Comparison of ENCODE assay signal across 22 cellular contexts in the genomic region with DNA sequence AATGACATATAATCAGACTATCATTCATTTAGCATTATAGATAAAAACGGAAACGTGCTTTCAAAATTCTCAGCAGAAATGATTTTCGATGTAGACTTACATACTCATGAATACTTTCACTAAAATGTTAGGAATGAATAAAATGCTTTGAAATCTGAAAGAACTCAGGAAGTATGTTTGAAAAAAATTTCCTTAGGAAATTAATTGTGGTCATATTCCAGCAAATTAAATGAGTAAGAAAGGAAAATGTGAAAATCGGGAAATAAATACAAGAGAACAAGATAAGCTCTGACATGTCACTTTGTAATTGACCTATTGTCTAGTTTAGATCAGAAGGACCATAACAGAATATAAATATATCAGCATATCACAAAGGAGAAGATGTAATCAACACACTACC.
DNase-seq lines count a peak whose midpoint lies in the region; ATAC-seq and TF ChIP-seq lines count a peak whose summit lies in the region.
"Had no signal": no experiment of that assay in that cellular context is flagged by ENCODE, and none has a peak within 500 bp of the region (broad histone marks: within the 10 kb centered on the region; RNA-seq: fewer than 3 reads in every experiment).

No MANE protein-coding gene starts in this region.

- H3K36me3 ChIP-seq in ACC112 (ENCODE audit: insufficient read depth, low read length) (no peaks in the 10 kb centered on the region), IMR-90 (ENCODE audit: control insufficient read depth, insufficient read depth, low read length) (no peaks in the 10 kb centered on the region), heart right ventricle (no peaks in the 10 kb centered on the region), MG63 (peaks cover 12% of the 10 kb centered on the region)
- H3K36me3 ChIP-seq: SJCRH30 had no signal

- peaks cover 2% of the 10 kb centered on the region for H3K79me2 ChIP-seq in ACC112 (ENCODE audit: control insufficient read depth, insufficient read depth, low read length, unreplicated experiment)

- no peak overlapping the region for H3K4me3 Mint-ChIP-seq in activated T-cell treated with anti-CD3 and anti-CD28 coated beads, Interleukin-2, amount 50 U/mL, for 72 hours
- H3K4me3 Mint-ChIP-seq: B cell, CD14-positive monocyte had no signal

- H3K27ac Mint-ChIP-seq in activated T-cell treated with anti-CD3 and anti-CD28 coated beads, Interleukin-2, amount 50 U/mL, for 72 hours = no peak overlapping the region
- H3K27ac Mint-ChIP-seq: B cell, CD14-positive monocyte had no signal

- peak overlapping the region; percentile 84 for H2AFZ ChIP-seq in ACC112 (ENCODE audit: low read length, unreplicated experiment)
- H2AFZ ChIP-seq in IMR-90 (replicated peaks; ENCODE audit: low read length, poor library complexity) = no peak overlapping the region

- H4K5ac ChIP-seq in IMR-90 (ENCODE audit: low read depth, low read length) = no peak overlapping the region; the same call in 1 of the 2 replicates

- no TSS peak for BruUV-seq in IMR-90 (replicated peaks; lab: Mats Ljungman, UMichigan)

- dilution Hi-C loops in IMR-90 (cut with HindIII; ENCODE audit: low sequenced_read_pairs, unreplicated experiment) = no loop called here

- CTCF ChIA-PET in IMR-90 (lab: Yijun Ruan, JAX) = no interaction called here

- H3K18ac ChIP-seq in IMR-90 (ENCODE audit: low read depth, low read length) = no peak overlapping the region

- peaks cover 0 to 8% of the 10 kb centered on the region in 2 experiments; a peak in 1 of 4 replicates for H3K79me1 ChIP-seq in IMR-90 (ENCODE audit: low read depth in 1 of 2, low read length in 2 of 2)

- H4K8ac ChIP-seq in IMR-90 (ENCODE audit: low read depth in 2 of 2, low read length in 2 of 2) = peak overlapping the region in 1 of 2 experiments; percentile 22; a peak in 1 of 4 replicates

- H3K9me3 ChIP-seq in IMR-90 (ENCODE audit: control insufficient read depth, insufficient read depth, low read length) = no peaks in the 10 kb centered on the region
- H3K9me3 ChIP-seq in heart right ventricle = no peaks in the 10 kb centered on the region
- H3K9me3 ChIP-seq in MG63 = peaks cover 2% of the 10 kb centered on the region; the same call in 1 of the 2 replicates
- H3K9me3 ChIP-seq: SJCRH30 had no signal

- no peak overlapping the region for H3K56ac ChIP-seq in IMR-90 (ENCODE audit: extremely low read depth, insufficient read depth, low read length)

- TF ChIP-seq CTCF in IMR-90 (conservative IDR thresholded peaks at IDR 0.05; ENCODE audit: low read depth, low read length) (no peak), astrocyte of the spinal cord (IDR thresholded peaks at IDR 0.05; ENCODE audit: low read depth, low read length) (no peak), foreskin keratinocyte (conservative IDR thresholded peaks at IDR 0.05) (no peak), heart right ventricle (IDR thresholded peaks at IDR 0.05) (no peak)

- peak overlapping the region; percentile 67; the same call in 1 of the 2 replicates for H2BK20ac ChIP-seq in IMR-90 (ENCODE audit: low read depth, low read length)

- H3K4me2 ChIP-seq in IMR-90 (ENCODE audit: low read depth, low read length) = no peak overlapping the region

- H3K27me3 ChIP-seq in ACC112 (ENCODE audit: insufficient read depth, low read length) (no peaks in the 10 kb centered on the region), IMR-90 (ENCODE audit: control insufficient read depth, insufficient read depth, low read length) (no peaks in the 10 kb centered on the region), foreskin keratinocyte (no peaks in the 10 kb centered on the region), heart right ventricle (no peaks in the 10 kb centered on the region), MG63 (no peaks in the 10 kb centered on the region)
- H3K27me3 ChIP-seq: SJCRH30 had no signal

- TF ChIP-seq POLR2A in IMR-90 (IDR thresholded peaks at IDR 0.05; ENCODE audit: low read depth, low read length) = no peak

- POLR2A ChIA-PET in IMR-90 (lab: Charles Lee; ENCODE audit: unreplicated experiment) = no interaction called here

- H3K4ac ChIP-seq in IMR-90 (ENCODE audit: low read depth, low read length) = 0 out of 2 replicates have a peak overlapping the region, but pooled peaks have one; percentile 32

- H2BK120ac ChIP-seq in IMR-90 (ENCODE audit: low read depth, low read length) = peak overlapping the region; percentile 56; the same call in 1 of the 2 replicates

- DNase-seq in IMR-90 (peak; percentile 22), astrocyte of the spinal cord (ENCODE audit: low read depth, low spot score) (peak; percentile 20), foreskin keratinocyte (no peak), NCI-H2227 treated with DMSO at 0.1 percent for 48 hours (lab: John Stamatoyannopoulos, UW) (no peak), heart right ventricle (no peak), MG63 (no peak)
- DNase-seq in activated T-cell treated with anti-CD3 and anti-CD28 coated beads, Interleukin-2, amount 50 U/mL, for 72 hours = no peak
- DNase-seq: DMS79, GOT3, HCEC 1CT, Kasumi-1, MM.1S, NCI-H1092, NCI-H1436, NCI-H187 treated with DMSO at 0.1 percent for 48 hours, NCI-H2107, NCI-H69, SJCRH30 had no signal

- no peak overlapping the region for H4K91ac ChIP-seq in IMR-90 (ENCODE audit: insufficient read depth, low read depth, low read length)

- no peaks in the 10 kb centered on the region for H3K4me1 Mint-ChIP-seq in activated T-cell treated with anti-CD3 and anti-CD28 coated beads, Interleukin-2, amount 50 U/mL, for 72 hours (ENCODE audit: low read depth)
- H3K4me1 Mint-ChIP-seq: B cell had no signal

- H4K20me1 ChIP-seq in IMR-90 (ENCODE audit: insufficient read depth, low read length) = no peaks in the 10 kb centered on the region

- no peak overlapping the region for H3K9ac ChIP-seq in IMR-90 (ENCODE audit: low read depth, low read length)

- H3K27ac ChIP-seq in ACC112 (ENCODE audit: low read depth, low read length) = peak overlapping the region; percentile 66
- H3K27ac ChIP-seq in IMR-90 (ENCODE audit: insufficient read depth, low read length) = peak overlapping the region; percentile 46; the same call in 1 of the 2 replicates
- peak overlapping the region; percentile 84 for H3K27ac ChIP-seq in foreskin keratinocyte
- H3K27ac ChIP-seq in heart right ventricle = no peak overlapping the region
- H3K27ac ChIP-seq: SJCRH30 had no signal

- intact Hi-C loops in IMR-90 (cut with micrococcal nuclease) (no loop called here), heart right ventricle (cut with DNase I) (no loop called here)

- WGBS in IMR-90 (ENCODE audit: extremely low coverage in 2 of 2, insufficient read length in 1 of 2), 2 experiments = no CpG with 5 or more reads among the region's 4 CpGs
- 71 to 90% methylated on average over 4 of the region's 4 CpGs for WGBS in heart right ventricle, 2 donors

- peak overlapping the region; percentile 94 for H2BK5ac ChIP-seq in IMR-90 (ENCODE audit: low read depth, low read length, poor library complexity, severe bottlenecking)

- H3K36me3 Mint-ChIP-seq in activated T-cell treated with anti-CD3 and anti-CD28 coated beads, Interleukin-2, amount 50 U/mL, for 72 hours (ENCODE audit: insufficient read depth in 2 of 2) = peaks cover 1 to 4% of the 10 kb centered on the region in 2 donors
- H3K36me3 Mint-ChIP-seq: CD14-positive monocyte had no signal

- H2AK5ac ChIP-seq in IMR-90 (ENCODE audit: low read depth, low read length) = no peak overlapping the region

- no peaks in the 10 kb centered on the region for H3K27me3 Mint-ChIP-seq in activated T-cell treated with anti-CD3 and anti-CD28 coated beads, Interleukin-2, amount 50 U/mL, for 72 hours (ENCODE audit: low read depth)
- H3K27me3 Mint-ChIP-seq: B cell had no signal

- H3K14ac ChIP-seq in IMR-90 (replicated peaks; ENCODE audit: low read depth, low read length) = no peak overlapping the region

- in situ Hi-C loops in IMR-90 (cut with MboI; ENCODE audit: low sequenced_read_pairs) (no loop called here), astrocyte of the spinal cord (cut with HindIII; ENCODE audit: low sequenced_read_pairs) (no loop called here)

- ATAC-seq in IMR-90 (ENCODE audit: low read depth) (no peak), foreskin keratinocyte (no peak), heart right ventricle (no peak)
- ATAC-seq in activated T-cell treated with anti-CD3 and anti-CD28 coated beads, Interleukin-2, amount 50 U/mL, for 72 hours (replicated peaks in 1 of 2) = no peak
- ATAC-seq: GM12878 had no signal

- H2BK15ac ChIP-seq in IMR-90 (ENCODE audit: low read depth, low read length) = no peak overlapping the region

- H3K9me3 Mint-ChIP-seq in activated T-cell treated with anti-CD3 and anti-CD28 coated beads, Interleukin-2, amount 50 U/mL, for 72 hours = peaks cover 7 to 9% of the 10 kb centered on the region in 2 donors

- no peak overlapping the region; the same call in 1 of the 2 replicates for H3K23ac ChIP-seq in IMR-90 (ENCODE audit: low read depth, low read length)

- no peak overlapping the region for H2AK9ac ChIP-seq in IMR-90 (replicated peaks; ENCODE audit: low read depth, low read length, poor library complexity)

- peaks cover 72% of the 10 kb centered on the region for H3K4me1 ChIP-seq in ACC112 (ENCODE audit: control insufficient read depth, insufficient read depth, low read length, unreplicated experiment)
- peaks cover 14% of the 10 kb centered on the region for H3K4me1 ChIP-seq in IMR-90 (ENCODE audit: control insufficient read depth, insufficient read depth, low read length)
- H3K4me1 ChIP-seq in foreskin keratinocyte = peaks cover 41% of the 10 kb centered on the region
- no peaks in the 10 kb centered on the region for H3K4me1 ChIP-seq in heart right ventricle
- H3K4me1 ChIP-seq: SJCRH30 had no signal

- no peaks in the 10 kb centered on the region for H3K9me1 ChIP-seq in IMR-90 (ENCODE audit: insufficient read depth, low read length)

- H3K4me3 ChIP-seq in ACC112 (ENCODE audit: low read depth, low read length) (peak overlapping the region; percentile 60), IMR-90 (ENCODE audit: insufficient read depth, low read depth, low read length) (no peak overlapping the region), astrocyte of the spinal cord (ENCODE audit: low read depth, low read length) (no peak overlapping the region), heart right ventricle (no peak overlapping the region), MG63 (no peak overlapping the region)
- H3K4me3 ChIP-seq: GM12878, SJCRH30 had no signal

- TF ChIP-seq RAD21 in IMR-90 (IDR thresholded peaks at IDR 0.05; ENCODE audit: low read length) = no peak

TF ChIP-seq in IMR-90, 13 proteins besides CTCF, POLR2A, EP300 and RAD21 (continues in another document):
- TF ChIP-seq USF2 (IDR thresholded peaks at IDR 0.05; ENCODE audit: low read depth, low read length) (no peak), RCOR1 (IDR thresholded peaks at IDR 0.05; ENCODE audit: insufficient replicate concordance, low read length) (no peak), MAFK (IDR thresholded peaks at IDR 0.05; ENCODE audit: low read depth, low read length) (no peak), MAZ (IDR thresholded peaks at IDR 0.05; ENCODE audit: borderline replicate concordance, low read depth, low read length) (no peak)

Comparison
In these comparisons a context has a peak if more than half of its experiments do, and no peak if none do; other contexts are left out.
1. H3K27ac ChIP-seq: peak in ACC112 (single experiment), IMR-90 (single experiment) and foreskin keratinocyte (single experiment); none in heart right ventricle (0 of 10).
2. DNase-seq: peak in IMR-90 (single experiment) and astrocyte of the spinal cord (single experiment); none in foreskin keratinocyte (0 of 2), NCI-H2227 treated with DMSO at 0.1 percent for 48 hours (single experiment), activated T-cell treated with anti-CD3 and anti-CD28 coated beads, Interleukin-2, amount 50 U/mL, for 72 hours (0 of 2), heart right ventricle (0 of 2) and MG63 (single experiment).